In genomic region chr5:1431021-1431811, GRCh38 we compare ENCODE assay signal across 1 cellular context.
TF ChIP-seq lines count a peak whose summit lies in the region.

No MANE protein-coding gene starts in this region.

TF ChIP-seq in HepG2, 621 proteins besides CTCF, POLR2A, EP300 and RAD21 (continued from another document):
- TF ChIP-seq, protein P1, sequence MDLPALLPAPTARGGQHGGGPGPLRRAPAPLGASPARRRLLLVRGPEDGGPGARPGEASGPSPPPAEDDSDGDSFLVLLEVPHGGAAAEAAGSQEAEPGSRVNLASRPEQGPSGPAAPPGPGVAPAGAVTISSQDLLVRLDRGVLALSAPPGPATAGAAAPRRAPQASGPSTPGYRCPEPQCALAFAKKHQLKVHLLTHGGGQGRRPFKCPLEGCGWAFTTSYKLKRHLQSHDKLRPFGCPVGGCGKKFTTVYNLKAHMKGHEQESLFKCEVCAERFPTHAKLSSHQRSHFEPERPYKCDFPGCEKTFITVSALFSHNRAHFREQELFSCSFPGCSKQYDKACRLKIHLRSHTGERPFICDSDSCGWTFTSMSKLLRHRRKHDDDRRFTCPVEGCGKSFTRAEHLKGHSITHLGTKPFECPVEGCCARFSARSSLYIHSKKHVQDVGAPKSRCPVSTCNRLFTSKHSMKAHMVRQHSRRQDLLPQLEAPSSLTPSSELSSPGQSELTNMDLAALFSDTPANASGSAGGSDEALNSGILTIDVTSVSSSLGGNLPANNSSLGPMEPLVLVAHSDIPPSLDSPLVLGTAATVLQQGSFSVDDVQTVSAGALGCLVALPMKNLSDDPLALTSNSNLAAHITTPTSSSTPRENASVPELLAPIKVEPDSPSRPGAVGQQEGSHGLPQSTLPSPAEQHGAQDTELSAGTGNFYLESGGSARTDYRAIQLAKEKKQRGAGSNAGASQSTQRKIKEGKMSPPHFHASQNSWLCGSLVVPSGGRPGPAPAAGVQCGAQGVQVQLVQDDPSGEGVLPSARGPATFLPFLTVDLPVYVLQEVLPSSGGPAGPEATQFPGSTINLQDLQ (CRISPR knock-in tag; IDR thresholded peaks at IDR 0.05) = no peak
- TF ChIP-seq SMAD1 (CRISPR knock-in tag; IDR thresholded peaks at IDR 0.05; ENCODE audit: borderline replicate concordance, low read depth) (no peak), ZBTB8A (CRISPR knock-in tag; IDR thresholded peaks at IDR 0.05; ENCODE audit: borderline replicate concordance, low read depth) (no peak), ATF4 (CRISPR knock-in tag; IDR thresholded peaks at IDR 0.05) (no peak), ATRX (CRISPR knock-in tag; IDR thresholded peaks at IDR 0.05; ENCODE audit: borderline replicate concordance) (no peak), ZNF547 (CRISPR knock-in tag; IDR thresholded peaks at IDR 0.05) (no peak), ZNF777 (CRISPR knock-in tag; IDR thresholded peaks at IDR 0.05) (no peak), PCBP2 (optimal IDR thresholded peaks at IDR 0.05; ENCODE audit: low read depth, low read length, poor library complexity, severe bottlenecking) (no peak), ELF4 (CRISPR knock-in tag; IDR thresholded peaks at IDR 0.05; ENCODE audit: borderline replicate concordance) (no peak)
